2 cellular contexts compared by ENCODE assay signal in the genomic region with DNA sequence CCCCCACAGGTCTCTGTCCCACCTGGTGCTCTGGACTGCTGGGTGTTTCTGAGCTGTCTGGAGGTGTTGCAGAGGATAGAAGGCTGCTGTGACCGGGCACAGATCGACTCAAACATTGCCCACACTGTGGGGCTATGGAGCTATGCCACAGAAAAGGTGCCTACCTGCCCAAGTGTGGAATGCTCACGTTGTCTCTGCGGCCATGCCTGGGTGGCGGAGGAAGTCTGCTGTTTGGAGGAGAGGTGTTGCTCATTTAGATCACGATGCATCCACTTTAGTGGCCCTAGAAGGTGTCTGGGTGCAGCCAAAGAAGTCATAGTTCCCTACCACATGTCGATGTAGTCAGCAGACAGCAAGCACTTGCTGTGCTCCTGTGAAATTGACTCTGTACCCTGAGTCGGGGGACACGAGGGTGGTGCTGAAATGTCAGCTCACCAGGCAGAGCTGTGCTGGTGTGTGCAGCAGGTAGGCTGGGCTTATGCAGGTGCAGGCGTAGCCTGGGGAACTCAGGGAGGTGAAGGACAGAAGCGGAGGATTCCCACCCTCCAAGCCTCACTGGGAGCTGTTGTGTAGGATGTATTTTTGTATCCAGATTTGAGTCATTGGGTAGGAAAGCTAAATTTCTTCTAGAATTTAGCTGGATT.
TF ChIP-seq lines count a peak whose summit lies in the region.

No MANE protein-coding gene starts in this region.

TF ChIP-seq in GM23338, 12 proteins besides CTCF, POLR2A, EP300 and RAD21 (continues in another document):
- no peak for TF ChIP-seq ZNF114 (CRISPR knock-in tag; IDR thresholded peaks at IDR 0.05)
- no peak for TF ChIP-seq ETS1 (IDR thresholded peaks at IDR 0.05)
- no peak for TF ChIP-seq JUNB (IDR thresholded peaks at IDR 0.05; ENCODE audit: unreplicated experiment)
- no peak for TF ChIP-seq REST (IDR thresholded peaks at IDR 0.05; ENCODE audit: unreplicated experiment)
- no peak for TF ChIP-seq NANOG (IDR thresholded peaks at IDR 0.05; ENCODE audit: borderline replicate concordance)
- no peak for TF ChIP-seq ZNF331 (CRISPR knock-in tag; IDR thresholded peaks at IDR 0.05; ENCODE audit: low read depth)
- TF ChIP-seq, protein P1, sequence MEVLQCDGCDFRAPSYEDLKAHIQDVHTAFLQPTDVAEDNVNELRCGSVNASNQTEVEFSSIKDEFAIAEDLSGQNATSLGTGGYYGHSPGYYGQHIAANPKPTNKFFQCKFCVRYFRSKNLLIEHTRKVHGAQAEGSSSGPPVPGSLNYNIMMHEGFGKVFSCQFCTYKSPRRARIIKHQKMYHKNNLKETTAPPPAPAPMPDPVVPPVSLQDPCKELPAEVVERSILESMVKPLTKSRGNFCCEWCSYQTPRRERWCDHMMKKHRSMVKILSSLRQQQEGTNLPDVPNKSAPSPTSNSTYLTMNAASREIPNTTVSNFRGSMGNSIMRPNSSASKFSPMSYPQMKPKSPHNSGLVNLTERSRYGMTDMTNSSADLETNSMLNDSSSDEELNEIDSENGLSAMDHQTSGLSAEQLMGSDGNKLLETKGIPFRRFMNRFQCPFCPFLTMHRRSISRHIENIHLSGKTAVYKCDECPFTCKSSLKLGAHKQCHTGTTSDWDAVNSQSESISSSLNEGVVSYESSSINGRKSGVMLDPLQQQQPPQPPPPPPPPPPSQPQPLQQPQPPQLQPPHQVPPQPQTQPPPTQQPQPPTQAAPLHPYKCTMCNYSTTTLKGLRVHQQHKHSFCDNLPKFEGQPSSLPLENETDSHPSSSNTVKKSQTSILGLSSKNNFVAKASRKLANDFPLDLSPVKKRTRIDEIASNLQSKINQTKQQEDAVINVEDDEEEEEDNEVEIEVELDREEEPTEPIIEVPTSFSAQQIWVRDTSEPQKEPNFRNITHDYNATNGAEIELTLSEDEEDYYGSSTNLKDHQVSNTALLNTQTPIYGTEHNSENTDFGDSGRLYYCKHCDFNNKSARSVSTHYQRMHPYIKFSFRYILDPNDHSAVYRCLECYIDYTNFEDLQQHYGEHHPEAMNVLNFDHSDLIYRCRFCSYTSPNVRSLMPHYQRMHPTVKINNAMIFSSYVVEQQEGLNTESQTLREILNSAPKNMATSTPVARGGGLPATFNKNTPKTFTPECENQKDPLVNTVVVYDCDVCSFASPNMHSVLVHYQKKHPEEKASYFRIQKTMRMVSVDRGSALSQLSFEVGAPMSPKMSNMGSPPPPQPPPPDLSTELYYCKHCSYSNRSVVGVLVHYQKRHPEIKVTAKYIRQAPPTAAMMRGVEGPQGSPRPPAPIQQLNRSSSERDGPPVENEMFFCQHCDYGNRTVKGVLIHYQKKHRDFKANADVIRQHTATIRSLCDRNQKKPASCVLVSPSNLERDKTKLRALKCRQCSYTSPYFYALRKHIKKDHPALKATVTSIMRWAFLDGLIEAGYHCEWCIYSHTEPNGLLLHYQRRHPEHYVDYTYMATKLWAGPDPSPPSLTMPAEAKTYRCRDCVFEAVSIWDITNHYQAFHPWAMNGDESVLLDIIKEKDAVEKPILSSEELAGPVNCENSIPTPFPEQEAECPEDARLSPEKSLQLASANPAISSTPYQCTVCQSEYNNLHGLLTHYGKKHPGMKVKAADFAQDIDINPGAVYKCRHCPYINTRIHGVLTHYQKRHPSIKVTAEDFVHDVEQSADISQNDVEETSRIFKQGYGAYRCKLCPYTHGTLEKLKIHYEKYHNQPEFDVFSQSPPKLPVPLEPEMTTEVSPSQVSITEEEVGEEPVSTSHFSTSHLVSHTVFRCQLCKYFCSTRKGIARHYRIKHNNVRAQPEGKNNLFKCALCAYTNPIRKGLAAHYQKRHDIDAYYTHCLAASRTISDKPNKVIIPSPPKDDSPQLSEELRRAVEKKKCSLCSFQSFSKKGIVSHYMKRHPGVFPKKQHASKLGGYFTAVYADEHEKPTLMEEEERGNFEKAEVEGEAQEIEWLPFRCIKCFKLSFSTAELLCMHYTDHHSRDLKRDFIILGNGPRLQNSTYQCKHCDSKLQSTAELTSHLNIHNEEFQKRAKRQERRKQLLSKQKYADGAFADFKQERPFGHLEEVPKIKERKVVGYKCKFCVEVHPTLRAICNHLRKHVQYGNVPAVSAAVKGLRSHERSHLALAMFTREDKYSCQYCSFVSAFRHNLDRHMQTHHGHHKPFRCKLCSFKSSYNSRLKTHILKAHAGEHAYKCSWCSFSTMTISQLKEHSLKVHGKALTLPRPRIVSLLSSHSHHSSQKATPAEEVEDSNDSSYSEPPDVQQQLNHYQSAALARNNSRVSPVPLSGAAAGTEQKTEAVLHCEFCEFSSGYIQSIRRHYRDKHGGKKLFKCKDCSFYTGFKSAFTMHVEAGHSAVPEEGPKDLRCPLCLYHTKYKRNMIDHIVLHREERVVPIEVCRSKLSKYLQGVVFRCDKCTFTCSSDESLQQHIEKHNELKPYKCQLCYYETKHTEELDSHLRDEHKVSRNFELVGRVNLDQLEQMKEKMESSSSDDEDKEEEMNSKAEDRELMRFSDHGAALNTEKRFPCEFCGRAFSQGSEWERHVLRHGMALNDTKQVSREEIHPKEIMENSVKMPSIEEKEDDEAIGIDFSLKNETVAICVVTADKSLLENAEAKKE (CRISPR knock-in tag; IDR thresholded peaks at IDR 0.05) = no peak
- TF ChIP-seq STAT1 (IDR thresholded peaks at IDR 0.05; ENCODE audit: unreplicated experiment) = no peak

TF ChIP-seq in H1, 55 proteins besides CTCF, POLR2A, EP300 and RAD21:
- TF ChIP-seq KDM1A (IDR thresholded peaks at IDR 0.05; ENCODE audit: borderline replicate concordance, low read length) (no peak), NRF1 (IDR thresholded peaks at IDR 0.05; ENCODE audit: low read depth, low read length) (no peak), CBX8 (IDR thresholded peaks at IDR 0.05; ENCODE audit: borderline replicate concordance, low read depth, low read length) (no peak), SP1 (IDR thresholded peaks at IDR 0.05; ENCODE audit: low read depth, low read length) (no peak), SP2 (IDR thresholded peaks at IDR 0.05; ENCODE audit: low read length) (no peak), ATF3 (IDR thresholded peaks at IDR 0.05; ENCODE audit: insufficient read depth, low read depth, low read length) (no peak), SUZ12 (IDR thresholded peaks at IDR 0.05; ENCODE audit: low read length) (no peak), GTF2F1 (IDR thresholded peaks at IDR 0.05; ENCODE audit: borderline replicate concordance, low read depth, low read length) (no peak), POU5F1 (IDR thresholded peaks at IDR 0.05; ENCODE audit: low read depth, low read length) (no peak), RFX5 (IDR thresholded peaks at IDR 0.05; ENCODE audit: borderline replicate concordance, low read depth, low read length) (no peak), CHD7 (IDR thresholded peaks at IDR 0.05; ENCODE audit: insufficient replicate concordance, low read length) (no peak), TEAD4 (IDR thresholded peaks at IDR 0.05; ENCODE audit: low read depth, low read length) (no peak)
- TF ChIP-seq, protein P2, sequence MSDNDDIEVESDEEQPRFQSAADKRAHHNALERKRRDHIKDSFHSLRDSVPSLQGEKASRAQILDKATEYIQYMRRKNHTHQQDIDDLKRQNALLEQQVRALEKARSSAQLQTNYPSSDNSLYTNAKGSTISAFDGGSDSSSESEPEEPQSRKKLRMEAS (IDR thresholded peaks at IDR 0.05) = no peak
